ENCODE assay signal across 8 cellular contexts in genomic region chr12:53251477-53252348, GRCh38. TPM values are rescaled to one million over a fixed set of nuclear protein-coding genes. Genes with fewer than 3 reads are reported as not detected.
DNase-seq lines count a peak whose midpoint lies in the region; ATAC-seq, FAIRE-seq and TF ChIP-seq lines count a peak whose summit lies in the region.

No MANE protein-coding gene starts in this region.

- no peaks in the 10 kb centered on the region; the same call in 1 of the 2 replicates for H3K27me3 Mint-ChIP-seq in HFFc6 (ENCODE audit: insufficient read depth)
- H3K27me3 Mint-ChIP-seq in T-helper 17 cell = no peaks in the 10 kb centered on the region
- no peaks in the 10 kb centered on the region for H3K27me3 Mint-ChIP-seq in astrocyte (ENCODE audit: low read depth, unreplicated experiment)

- DNase-seq in HFFc6 = peak; percentile 56
- DNase-seq in NCI-H1105 (lab: John Stamatoyannopoulos, UW) = peak; percentile 28
- DNase-seq in T-helper 17 cell = peak; percentile 57 to 68 (median 68)
- DNase-seq in astrocyte (ENCODE audit: low read depth) = peak; percentile 44
- peak; percentile 65 to 81 for DNase-seq in hippocampal formation (lab: John Stamatoyannopoulos, UW)
- DNase-seq in retinal pigment epithelial cell (ENCODE audit: low read depth) = no peak

- H3K4me1 Mint-ChIP-seq in HFFc6 (ENCODE audit: low read depth) (peaks cover 25% of the 10 kb centered on the region), T-helper 17 cell (peaks cover 43% of the 10 kb centered on the region), astrocyte (ENCODE audit: low read depth, unreplicated experiment) (peaks cover 10% of the 10 kb centered on the region)

- peak overlapping the region; percentile 99 for H2AFZ ChIP-seq in astrocyte (ENCODE audit: low read depth, low read length)

- peaks cover 28% of the 10 kb centered on the region for H3K79me2 ChIP-seq in astrocyte (ENCODE audit: insufficient read depth, low read length)

- H3K9ac ChIP-seq in astrocyte (ENCODE audit: low read length) = peak overlapping the region; percentile 90

- FAIRE-seq in astrocyte (lab: Jason Lieb, UNC) = no peak

- H3K36me3 Mint-ChIP-seq in HFFc6 (ENCODE audit: low read depth) (peaks cover 22% of the 10 kb centered on the region), T-helper 17 cell (ENCODE audit: low read depth) (peaks cover 5% of the 10 kb centered on the region), astrocyte (ENCODE audit: low read depth, unreplicated experiment) (peaks cover 5% of the 10 kb centered on the region)

- H3K9me3 Mint-ChIP-seq in HFFc6 = no peaks in the 10 kb centered on the region
- H3K9me3 Mint-ChIP-seq in astrocyte (ENCODE audit: unreplicated experiment) = no peaks in the 10 kb centered on the region

- H3K4me3 ChIP-seq in astrocyte (ENCODE audit: insufficient read depth, low read depth, low read length) (peak overlapping the region; percentile 87), retinal pigment epithelial cell (ENCODE audit: low read length) (peak overlapping the region; percentile 83)

- peak; percentile 89 for ATAC-seq in T-helper 17 cell
- no peak for ATAC-seq in GM18870 (IDR thresholded peaks at IDR 0.05; ENCODE audit: unreplicated experiment)

- TF ChIP-seq CTCF in GM12872 (IDR thresholded peaks at IDR 0.05; ENCODE audit: insufficient read depth, low read depth, low read length) (peak; percentile 64), HFFc6 (IDR thresholded peaks at IDR 0.05) (peak; percentile 64; the same call in 1 of the 2 replicates), astrocyte (IDR thresholded peaks at IDR 0.05; ENCODE audit: insufficient read depth, low read depth, low read length) (peak; percentile 7), retinal pigment epithelial cell (conservative IDR thresholded peaks at IDR 0.05; ENCODE audit: low read depth, low read length) (peak; percentile 57)

- peak overlapping the region; percentile 99 for H3K4me3 Mint-ChIP-seq in HFFc6
- peak overlapping the region; percentile 98 for H3K4me3 Mint-ChIP-seq in T-helper 17 cell
- H3K4me3 Mint-ChIP-seq in astrocyte (ENCODE audit: unreplicated experiment) = peak overlapping the region; percentile 97

- H3K27ac Mint-ChIP-seq in HFFc6 = peak overlapping the region; percentile 95
- H3K27ac Mint-ChIP-seq in T-helper 17 cell = peak overlapping the region; percentile 89
- H3K27ac Mint-ChIP-seq in astrocyte (ENCODE audit: unreplicated experiment) = peak overlapping the region; percentile 48

- peak overlapping the region; percentile 74 for H3K27ac ChIP-seq in astrocyte (ENCODE audit: low read depth, low read length)

- peaks cover 11% of the 10 kb centered on the region for H3K4me1 ChIP-seq in astrocyte (ENCODE audit: insufficient read depth, low read length)

- no peaks in the 10 kb centered on the region for H3K27me3 ChIP-seq in astrocyte (ENCODE audit: insufficient read depth, low read length)

- H4K20me1 ChIP-seq in astrocyte (ENCODE audit: insufficient read depth, low read length) = no peaks in the 10 kb centered on the region

- H3K9me3 ChIP-seq in T-helper 17 cell (ENCODE audit: control insufficient read depth, low read length, poor library complexity, severe bottlenecking) = no peaks in the 10 kb centered on the region
- no peaks in the 10 kb centered on the region for H3K9me3 ChIP-seq in astrocyte (ENCODE audit: insufficient read depth, low read depth, low read length)

- H3K4me2 ChIP-seq in astrocyte (ENCODE audit: low read length) = peak overlapping the region; percentile 99

- H3K36me3 ChIP-seq in astrocyte (ENCODE audit: insufficient read depth, low read length) = peaks cover 3% of the 10 kb centered on the region

RNA-seq across cellular contexts. Expression of gene ESPL1, which starts 16.4 kb away (rescaled TPM):
- 10 to 100 TPM in 5 of 6 experiments, 1 to 10 TPM in 1; 7.0 to 16.1 (median 14.1) TPM for total RNA-seq in HFFc6 (2021; fragmentation: NEBNext Ultra II Directional; extraction: Animal tissue kit (Norgen Biotek cat#: 25700))
- total RNA-seq in T-helper 17 cell (under 1 TPM; 0.30 to 0.83 TPM), astrocyte (1.2 and 2.0 TPM in 2 replicates)

RNA-seq across cellular contexts. Expression of gene RARG, which starts 19.7 kb away (rescaled TPM):
- 10 to 100 TPM; 47.2 to 80.5 (median 71.0) TPM for total RNA-seq in HFFc6 (2021; fragmentation: NEBNext Ultra II Directional; extraction: Animal tissue kit (Norgen Biotek cat#: 25700))
- total RNA-seq in T-helper 17 cell (10 to 100 TPM; 57.6 to 57.8 TPM), astrocyte (10.1 and 11.7 TPM in 2 replicates)

RNA-seq across cellular contexts. Expression of gene PFDN5, which starts 43.6 kb away (rescaled TPM):
- total RNA-seq in HFFc6 (2021; fragmentation: NEBNext Ultra II Directional; extraction: Animal tissue kit (Norgen Biotek cat#: 25700)) = 100 to 1,000 TPM; 502 to 568 (median 534) TPM
- 100 to 1,000 TPM; 566 to 600 TPM for total RNA-seq in T-helper 17 cell
- 279 and 281 TPM in 2 replicates for total RNA-seq in astrocyte

RNA-seq across cellular contexts. Expression of gene ITGB7, which starts 44.7 kb away (rescaled TPM):
- 1 to 10 TPM in 3 of 6 experiments, under 1 TPM in 3; 0.35 to 1.5 (median 0.93) TPM for total RNA-seq in HFFc6 (2021; fragmentation: NEBNext Ultra II Directional; extraction: Animal tissue kit (Norgen Biotek cat#: 25700))
- total RNA-seq in T-helper 17 cell (100 to 1,000 TPM; 306 to 367 TPM), astrocyte (0.79 and 1.3 TPM in 2 replicates)

RNA-seq across cellular contexts. Expression of gene MYG1, which starts 47.8 kb away (rescaled TPM):
- 10 to 100 TPM; 59.8 to 76.0 (median 68.3) TPM for total RNA-seq in HFFc6 (2021; fragmentation: NEBNext Ultra II Directional; extraction: Animal tissue kit (Norgen Biotek cat#: 25700))
- total RNA-seq in T-helper 17 cell (10 to 100 TPM; 30.6 to 32.5 TPM), astrocyte (37.8 and 40.9 TPM in 2 replicates)

Comparison
In these comparisons a context has a peak if more than half of its experiments do, and no peak if none do; other contexts are left out.
1. CTCF ChIP-seq: peak in every context shown above with its lines; median percentile 64 in GM12872; 64 in HFFc6; 57 in retinal pigment epithelial cell; 7 in astrocyte.